In genomic region chr10:124062390-124062789, GRCh38 we compare ENCODE assay signal across 2 cellular contexts.
TF ChIP-seq lines count a peak whose summit lies in the region.

No MANE protein-coding gene starts in this region.

TF ChIP-seq in SK-N-SH treated with all-trans-retinoic acid at 6 μM for 48 hours, 23 proteins besides CTCF, POLR2A, EP300 and RAD21 (continued from another document):
- TF ChIP-seq PATZ1 (CRISPR knock-in tag; IDR thresholded peaks at IDR 0.05; ENCODE audit: borderline replicate concordance) (no peak), CREB5 (CRISPR knock-in tag; IDR thresholded peaks at IDR 0.05; ENCODE audit: low read depth) (no peak), CSRNP3 (CRISPR knock-in tag; IDR thresholded peaks at IDR 0.05) (no peak), ARNTL (CRISPR knock-in tag; IDR thresholded peaks at IDR 0.05; ENCODE audit: borderline replicate concordance, low read depth) (no peak), TCF4 (CRISPR knock-in tag; IDR thresholded peaks at IDR 0.05; ENCODE audit: borderline replicate concordance) (no peak), GLIS3 (CRISPR knock-in tag; IDR thresholded peaks at IDR 0.05) (no peak), POU6F1 (CRISPR knock-in tag; IDR thresholded peaks at IDR 0.05; ENCODE audit: borderline replicate concordance, low read depth) (no peak), ESRRG (CRISPR knock-in tag; IDR thresholded peaks at IDR 0.05) (no peak), RARB (CRISPR knock-in tag; IDR thresholded peaks at IDR 0.05) (no peak), CSDC2 (CRISPR knock-in tag; IDR thresholded peaks at IDR 0.05) (no peak), PPARA (CRISPR knock-in tag; IDR thresholded peaks at IDR 0.05; ENCODE audit: borderline replicate concordance) (no peak), SNAI2 (CRISPR knock-in tag; IDR thresholded peaks at IDR 0.05) (no peak), ISL1 (CRISPR knock-in tag; IDR thresholded peaks at IDR 0.05) (no peak)

TF ChIP-seq in WTC11, 78 proteins besides CTCF, POLR2A, EP300 and RAD21 (continued from another document):
- TF ChIP-seq ZSCAN18 (CRISPR knock-in tag; IDR thresholded peaks at IDR 0.05): no peak
- TF ChIP-seq ZMAT4 (CRISPR knock-in tag; IDR thresholded peaks at IDR 0.05): no peak
- TF ChIP-seq, protein P1, sequence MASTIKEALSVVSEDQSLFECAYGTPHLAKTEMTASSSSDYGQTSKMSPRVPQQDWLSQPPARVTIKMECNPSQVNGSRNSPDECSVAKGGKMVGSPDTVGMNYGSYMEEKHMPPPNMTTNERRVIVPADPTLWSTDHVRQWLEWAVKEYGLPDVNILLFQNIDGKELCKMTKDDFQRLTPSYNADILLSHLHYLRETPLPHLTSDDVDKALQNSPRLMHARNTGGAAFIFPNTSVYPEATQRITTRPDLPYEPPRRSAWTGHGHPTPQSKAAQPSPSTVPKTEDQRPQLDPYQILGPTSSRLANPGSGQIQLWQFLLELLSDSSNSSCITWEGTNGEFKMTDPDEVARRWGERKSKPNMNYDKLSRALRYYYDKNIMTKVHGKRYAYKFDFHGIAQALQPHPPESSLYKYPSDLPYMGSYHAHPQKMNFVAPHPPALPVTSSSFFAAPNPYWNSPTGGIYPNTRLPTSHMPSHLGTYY (CRISPR knock-in tag; IDR thresholded peaks at IDR 0.05): no peak
- TF ChIP-seq, protein P2, sequence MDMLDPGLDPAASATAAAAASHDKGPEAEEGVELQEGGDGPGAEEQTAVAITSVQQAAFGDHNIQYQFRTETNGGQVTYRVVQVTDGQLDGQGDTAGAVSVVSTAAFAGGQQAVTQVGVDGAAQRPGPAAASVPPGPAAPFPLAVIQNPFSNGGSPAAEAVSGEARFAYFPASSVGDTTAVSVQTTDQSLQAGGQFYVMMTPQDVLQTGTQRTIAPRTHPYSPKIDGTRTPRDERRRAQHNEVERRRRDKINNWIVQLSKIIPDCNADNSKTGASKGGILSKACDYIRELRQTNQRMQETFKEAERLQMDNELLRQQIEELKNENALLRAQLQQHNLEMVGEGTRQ (CRISPR knock-in tag; IDR thresholded peaks at IDR 0.05): no peak
- no peak for TF ChIP-seq NR1H2 (CRISPR knock-in tag; IDR thresholded peaks at IDR 0.05)
- TF ChIP-seq, protein P3, sequence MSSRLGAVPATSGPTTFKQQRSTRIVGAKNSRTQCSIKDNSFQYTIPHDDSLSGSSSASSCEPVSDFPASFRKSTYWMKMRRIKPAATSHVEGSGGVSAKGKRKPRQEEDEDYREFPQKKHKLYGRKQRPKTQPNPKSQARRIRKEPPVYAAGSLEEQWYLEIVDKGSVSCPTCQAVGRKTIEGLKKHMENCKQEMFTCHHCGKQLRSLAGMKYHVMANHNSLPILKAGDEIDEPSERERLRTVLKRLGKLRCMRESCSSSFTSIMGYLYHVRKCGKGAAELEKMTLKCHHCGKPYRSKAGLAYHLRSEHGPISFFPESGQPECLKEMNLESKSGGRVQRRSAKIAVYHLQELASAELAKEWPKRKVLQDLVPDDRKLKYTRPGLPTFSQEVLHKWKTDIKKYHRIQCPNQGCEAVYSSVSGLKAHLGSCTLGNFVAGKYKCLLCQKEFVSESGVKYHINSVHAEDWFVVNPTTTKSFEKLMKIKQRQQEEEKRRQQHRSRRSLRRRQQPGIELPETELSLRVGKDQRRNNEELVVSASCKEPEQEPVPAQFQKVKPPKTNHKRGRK (CRISPR knock-in tag; IDR thresholded peaks at IDR 0.05; ENCODE audit: borderline replicate concordance): no peak
- TF ChIP-seq HMGA2 (CRISPR knock-in tag; IDR thresholded peaks at IDR 0.05): no peak
- no peak for TF ChIP-seq ZNF532 (CRISPR knock-in tag; IDR thresholded peaks at IDR 0.05; ENCODE audit: borderline replicate concordance)
- TF ChIP-seq, protein P4, sequence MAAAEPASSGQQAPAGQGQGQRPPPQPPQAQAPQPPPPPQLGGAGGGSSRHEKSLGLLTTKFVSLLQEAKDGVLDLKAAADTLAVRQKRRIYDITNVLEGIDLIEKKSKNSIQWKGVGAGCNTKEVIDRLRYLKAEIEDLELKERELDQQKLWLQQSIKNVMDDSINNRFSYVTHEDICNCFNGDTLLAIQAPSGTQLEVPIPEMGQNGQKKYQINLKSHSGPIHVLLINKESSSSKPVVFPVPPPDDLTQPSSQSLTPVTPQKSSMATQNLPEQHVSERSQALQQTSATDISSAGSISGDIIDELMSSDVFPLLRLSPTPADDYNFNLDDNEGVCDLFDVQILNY (CRISPR knock-in tag; IDR thresholded peaks at IDR 0.05): no peak
- TF ChIP-seq EMX1 (CRISPR knock-in tag; IDR thresholded peaks at IDR 0.05): no peak
- no peak for TF ChIP-seq SMAD4 (CRISPR knock-in tag; IDR thresholded peaks at IDR 0.05)
- TF ChIP-seq, protein P5, sequence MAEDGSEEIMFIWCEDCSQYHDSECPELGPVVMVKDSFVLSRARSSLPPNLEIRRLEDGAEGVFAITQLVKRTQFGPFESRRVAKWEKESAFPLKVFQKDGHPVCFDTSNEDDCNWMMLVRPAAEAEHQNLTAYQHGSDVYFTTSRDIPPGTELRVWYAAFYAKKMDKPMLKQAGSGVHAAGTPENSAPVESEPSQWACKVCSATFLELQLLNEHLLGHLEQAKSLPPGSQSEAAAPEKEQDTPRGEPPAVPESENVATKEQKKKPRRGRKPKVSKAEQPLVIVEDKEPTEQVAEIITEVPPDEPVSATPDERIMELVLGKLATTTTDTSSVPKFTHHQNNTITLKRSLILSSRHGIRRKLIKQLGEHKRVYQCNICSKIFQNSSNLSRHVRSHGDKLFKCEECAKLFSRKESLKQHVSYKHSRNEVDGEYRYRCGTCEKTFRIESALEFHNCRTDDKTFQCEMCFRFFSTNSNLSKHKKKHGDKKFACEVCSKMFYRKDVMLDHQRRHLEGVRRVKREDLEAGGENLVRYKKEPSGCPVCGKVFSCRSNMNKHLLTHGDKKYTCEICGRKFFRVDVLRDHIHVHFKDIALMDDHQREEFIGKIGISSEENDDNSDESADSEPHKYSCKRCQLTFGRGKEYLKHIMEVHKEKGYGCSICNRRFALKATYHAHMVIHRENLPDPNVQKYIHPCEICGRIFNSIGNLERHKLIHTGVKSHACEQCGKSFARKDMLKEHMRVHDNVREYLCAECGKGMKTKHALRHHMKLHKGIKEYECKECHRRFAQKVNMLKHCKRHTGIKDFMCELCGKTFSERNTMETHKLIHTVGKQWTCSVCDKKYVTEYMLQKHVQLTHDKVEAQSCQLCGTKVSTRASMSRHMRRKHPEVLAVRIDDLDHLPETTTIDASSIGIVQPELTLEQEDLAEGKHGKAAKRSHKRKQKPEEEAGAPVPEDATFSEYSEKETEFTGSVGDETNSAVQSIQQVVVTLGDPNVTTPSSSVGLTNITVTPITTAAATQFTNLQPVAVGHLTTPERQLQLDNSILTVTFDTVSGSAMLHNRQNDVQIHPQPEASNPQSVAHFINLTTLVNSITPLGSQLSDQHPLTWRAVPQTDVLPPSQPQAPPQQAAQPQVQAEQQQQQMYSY (CRISPR knock-in tag; IDR thresholded peaks at IDR 0.05): no peak
- no peak for TF ChIP-seq SMAD3 (CRISPR knock-in tag; IDR thresholded peaks at IDR 0.05; ENCODE audit: borderline replicate concordance)
- TF ChIP-seq ATF1 (CRISPR knock-in tag; IDR thresholded peaks at IDR 0.05): no peak
